In genomic region chr17:39602533-39603303, GRCh38 we compare ENCODE assay signal across 2 cellular contexts.
TF ChIP-seq lines count a peak whose summit lies in the region.

No MANE protein-coding gene starts in this region.

TF ChIP-seq in HepG2, 621 proteins besides CTCF, POLR2A, EP300 and RAD21:
- peak; percentile 32; the same call in 1 of the 2 replicates for TF ChIP-seq EZH2 (conservative IDR thresholded peaks at IDR 0.05; ENCODE audit: low read depth, low read length)
- TF ChIP-seq ZNF7 (CRISPR knock-in tag; IDR thresholded peaks at IDR 0.05) = no peak
TF ChIP-seq in HepG2: peak in this region for 1.

TF ChIP-seq in WTC11, 78 proteins besides CTCF, POLR2A, EP300 and RAD21:
- no peak for TF ChIP-seq ZNF138 (CRISPR knock-in tag; conservative IDR thresholded peaks at IDR 0.05)
- no peak for TF ChIP-seq ATF1 (CRISPR knock-in tag; IDR thresholded peaks at IDR 0.05)
- TF ChIP-seq, protein P1, sequence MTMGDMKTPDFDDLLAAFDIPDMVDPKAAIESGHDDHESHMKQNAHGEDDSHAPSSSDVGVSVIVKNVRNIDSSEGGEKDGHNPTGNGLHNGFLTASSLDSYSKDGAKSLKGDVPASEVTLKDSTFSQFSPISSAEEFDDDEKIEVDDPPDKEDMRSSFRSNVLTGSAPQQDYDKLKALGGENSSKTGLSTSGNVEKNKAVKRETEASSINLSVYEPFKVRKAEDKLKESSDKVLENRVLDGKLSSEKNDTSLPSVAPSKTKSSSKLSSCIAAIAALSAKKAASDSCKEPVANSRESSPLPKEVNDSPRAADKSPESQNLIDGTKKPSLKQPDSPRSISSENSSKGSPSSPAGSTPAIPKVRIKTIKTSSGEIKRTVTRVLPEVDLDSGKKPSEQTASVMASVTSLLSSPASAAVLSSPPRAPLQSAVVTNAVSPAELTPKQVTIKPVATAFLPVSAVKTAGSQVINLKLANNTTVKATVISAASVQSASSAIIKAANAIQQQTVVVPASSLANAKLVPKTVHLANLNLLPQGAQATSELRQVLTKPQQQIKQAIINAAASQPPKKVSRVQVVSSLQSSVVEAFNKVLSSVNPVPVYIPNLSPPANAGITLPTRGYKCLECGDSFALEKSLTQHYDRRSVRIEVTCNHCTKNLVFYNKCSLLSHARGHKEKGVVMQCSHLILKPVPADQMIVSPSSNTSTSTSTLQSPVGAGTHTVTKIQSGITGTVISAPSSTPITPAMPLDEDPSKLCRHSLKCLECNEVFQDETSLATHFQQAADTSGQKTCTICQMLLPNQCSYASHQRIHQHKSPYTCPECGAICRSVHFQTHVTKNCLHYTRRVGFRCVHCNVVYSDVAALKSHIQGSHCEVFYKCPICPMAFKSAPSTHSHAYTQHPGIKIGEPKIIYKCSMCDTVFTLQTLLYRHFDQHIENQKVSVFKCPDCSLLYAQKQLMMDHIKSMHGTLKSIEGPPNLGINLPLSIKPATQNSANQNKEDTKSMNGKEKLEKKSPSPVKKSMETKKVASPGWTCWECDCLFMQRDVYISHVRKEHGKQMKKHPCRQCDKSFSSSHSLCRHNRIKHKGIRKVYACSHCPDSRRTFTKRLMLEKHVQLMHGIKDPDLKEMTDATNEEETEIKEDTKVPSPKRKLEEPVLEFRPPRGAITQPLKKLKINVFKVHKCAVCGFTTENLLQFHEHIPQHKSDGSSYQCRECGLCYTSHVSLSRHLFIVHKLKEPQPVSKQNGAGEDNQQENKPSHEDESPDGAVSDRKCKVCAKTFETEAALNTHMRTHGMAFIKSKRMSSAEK (CRISPR knock-in tag; IDR thresholded peaks at IDR 0.05; ENCODE audit: borderline replicate concordance) = no peak
- no peak for TF ChIP-seq ZNF121 (CRISPR knock-in tag; IDR thresholded peaks at IDR 0.05)
- no peak for TF ChIP-seq ZNF671 (CRISPR knock-in tag; IDR thresholded peaks at IDR 0.05)
- no peak for TF ChIP-seq NR3C1 (CRISPR knock-in tag; conservative IDR thresholded peaks at IDR 0.05; ENCODE audit: low read depth)
- TF ChIP-seq PRDM15 (CRISPR knock-in tag; IDR thresholded peaks at IDR 0.05) = no peak
- TF ChIP-seq FOXP4 (CRISPR knock-in tag; IDR thresholded peaks at IDR 0.05) = no peak
- no peak for TF ChIP-seq ARID4B (CRISPR knock-in tag; IDR thresholded peaks at IDR 0.05; ENCODE audit: borderline replicate concordance)
- TF ChIP-seq RORB (CRISPR knock-in tag; IDR thresholded peaks at IDR 0.05) = no peak
- TF ChIP-seq, protein P2, sequence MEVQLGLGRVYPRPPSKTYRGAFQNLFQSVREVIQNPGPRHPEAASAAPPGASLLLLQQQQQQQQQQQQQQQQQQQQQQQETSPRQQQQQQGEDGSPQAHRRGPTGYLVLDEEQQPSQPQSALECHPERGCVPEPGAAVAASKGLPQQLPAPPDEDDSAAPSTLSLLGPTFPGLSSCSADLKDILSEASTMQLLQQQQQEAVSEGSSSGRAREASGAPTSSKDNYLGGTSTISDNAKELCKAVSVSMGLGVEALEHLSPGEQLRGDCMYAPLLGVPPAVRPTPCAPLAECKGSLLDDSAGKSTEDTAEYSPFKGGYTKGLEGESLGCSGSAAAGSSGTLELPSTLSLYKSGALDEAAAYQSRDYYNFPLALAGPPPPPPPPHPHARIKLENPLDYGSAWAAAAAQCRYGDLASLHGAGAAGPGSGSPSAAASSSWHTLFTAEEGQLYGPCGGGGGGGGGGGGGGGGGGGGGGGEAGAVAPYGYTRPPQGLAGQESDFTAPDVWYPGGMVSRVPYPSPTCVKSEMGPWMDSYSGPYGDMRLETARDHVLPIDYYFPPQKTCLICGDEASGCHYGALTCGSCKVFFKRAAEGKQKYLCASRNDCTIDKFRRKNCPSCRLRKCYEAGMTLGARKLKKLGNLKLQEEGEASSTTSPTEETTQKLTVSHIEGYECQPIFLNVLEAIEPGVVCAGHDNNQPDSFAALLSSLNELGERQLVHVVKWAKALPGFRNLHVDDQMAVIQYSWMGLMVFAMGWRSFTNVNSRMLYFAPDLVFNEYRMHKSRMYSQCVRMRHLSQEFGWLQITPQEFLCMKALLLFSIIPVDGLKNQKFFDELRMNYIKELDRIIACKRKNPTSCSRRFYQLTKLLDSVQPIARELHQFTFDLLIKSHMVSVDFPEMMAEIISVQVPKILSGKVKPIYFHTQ (CRISPR knock-in tag; IDR thresholded peaks at IDR 0.05) = no peak
- no peak for TF ChIP-seq ZNF263 (CRISPR knock-in tag; IDR thresholded peaks at IDR 0.05; ENCODE audit: low read depth)
- no peak for TF ChIP-seq NR1H2 (CRISPR knock-in tag; IDR thresholded peaks at IDR 0.05)
- no peak for TF ChIP-seq ZNF281 (CRISPR knock-in tag; IDR thresholded peaks at IDR 0.05)
- no peak for TF ChIP-seq SMAD4 (CRISPR knock-in tag; IDR thresholded peaks at IDR 0.05)
- TF ChIP-seq JUN (CRISPR knock-in tag; IDR thresholded peaks at IDR 0.05) = no peak
